ENCODE assay signal across 1 cellular context in the genomic region with DNA sequence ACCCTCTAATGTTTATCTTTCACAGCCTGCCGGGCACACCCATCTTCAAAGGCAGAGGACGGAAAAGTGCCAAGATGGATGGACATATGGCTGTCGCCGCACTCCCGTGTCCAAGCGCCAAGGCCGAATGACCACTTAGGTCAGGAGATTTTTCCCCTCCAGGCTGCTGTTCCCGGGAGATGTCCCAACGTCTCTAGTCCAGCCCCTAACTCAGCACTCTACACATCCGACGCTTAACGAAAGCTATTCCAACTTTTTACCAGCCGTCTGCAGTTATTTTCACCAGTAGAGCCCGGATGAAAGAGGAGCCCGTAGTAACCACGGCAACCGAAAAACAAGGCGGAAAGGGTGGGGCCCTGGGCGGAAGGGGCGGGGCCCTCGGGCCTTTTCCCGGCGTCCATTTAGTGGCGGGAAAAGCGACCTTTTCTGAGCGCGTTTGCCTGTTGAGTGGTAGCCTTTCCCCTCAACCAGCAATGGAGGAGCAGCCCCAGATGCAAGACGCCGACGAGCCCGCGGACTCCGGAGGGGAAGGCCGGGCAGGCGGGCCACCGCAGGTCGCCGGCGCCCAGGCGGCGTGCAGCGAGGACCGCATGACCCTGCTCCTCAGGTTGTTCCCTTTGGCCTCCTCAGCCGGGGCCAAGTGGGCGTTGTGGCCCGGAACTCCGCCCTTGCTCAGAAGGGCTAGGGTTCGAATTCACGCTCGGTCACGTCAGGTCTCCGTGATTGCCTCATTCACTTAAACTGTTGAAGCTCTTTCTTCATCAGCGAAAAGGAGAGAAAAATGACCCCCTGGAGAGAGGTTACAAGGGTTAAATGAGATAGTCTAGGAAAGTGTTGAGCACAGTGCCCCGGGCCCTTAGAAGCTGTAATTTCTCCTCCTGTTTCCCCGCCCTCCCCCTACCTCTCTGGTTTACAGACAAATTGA.
TF ChIP-seq lines count a peak whose summit lies in the region.

A gene with protein sequence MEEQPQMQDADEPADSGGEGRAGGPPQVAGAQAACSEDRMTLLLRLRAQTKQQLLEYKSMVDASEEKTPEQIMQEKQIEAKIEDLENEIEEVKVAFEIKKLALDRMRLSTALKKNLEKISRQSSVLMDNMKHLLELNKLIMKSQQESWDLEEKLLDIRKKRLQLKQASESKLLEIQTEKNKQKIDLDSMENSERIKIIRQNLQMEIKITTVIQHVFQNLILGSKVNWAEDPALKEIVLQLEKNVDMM (plus strand): TSS at position 422 of the 925 bp plus-strand sequence. CDS start 52 bp downstream, at position 474.

TF ChIP-seq in WTC11, 78 proteins besides CTCF, POLR2A, EP300 and RAD21 (continued from another document and continues in another):
- TF ChIP-seq, protein P1, sequence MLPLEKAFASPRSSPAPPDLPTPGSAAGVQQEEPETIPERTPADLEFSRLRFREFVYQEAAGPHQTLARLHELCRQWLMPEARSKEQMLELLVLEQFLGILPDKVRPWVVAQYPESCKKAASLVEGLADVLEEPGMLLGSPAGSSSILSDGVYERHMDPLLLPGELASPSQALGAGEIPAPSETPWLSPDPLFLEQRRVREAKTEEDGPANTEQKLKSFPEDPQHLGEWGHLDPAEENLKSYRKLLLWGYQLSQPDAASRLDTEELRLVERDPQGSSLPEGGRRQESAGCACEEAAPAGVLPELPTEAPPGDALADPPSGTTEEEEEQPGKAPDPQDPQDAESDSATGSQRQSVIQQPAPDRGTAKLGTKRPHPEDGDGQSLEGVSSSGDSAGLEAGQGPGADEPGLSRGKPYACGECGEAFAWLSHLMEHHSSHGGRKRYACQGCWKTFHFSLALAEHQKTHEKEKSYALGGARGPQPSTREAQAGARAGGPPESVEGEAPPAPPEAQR (CRISPR knock-in tag; IDR thresholded peaks at IDR 0.05), result no peak
- TF ChIP-seq ZNF263 (CRISPR knock-in tag; IDR thresholded peaks at IDR 0.05; ENCODE audit: low read depth) (no peak), RORB (CRISPR knock-in tag; IDR thresholded peaks at IDR 0.05) (no peak), NFYB (CRISPR knock-in tag; conservative IDR thresholded peaks at IDR 0.05; ENCODE audit: low read depth) (no peak), MXD4 (CRISPR knock-in tag; IDR thresholded peaks at IDR 0.05; ENCODE audit: borderline replicate concordance) (no peak), ZNF512 (CRISPR knock-in tag; IDR thresholded peaks at IDR 0.05; ENCODE audit: borderline replicate concordance) (no peak), ZNF138 (CRISPR knock-in tag; conservative IDR thresholded peaks at IDR 0.05) (0 out of 2 replicates have a peak, but pooled peaks have one; percentile 37), ZNF232 (CRISPR knock-in tag; IDR thresholded peaks at IDR 0.05) (no peak), TP53 (CRISPR knock-in tag; IDR thresholded peaks at IDR 0.05) (0 out of 2 replicates have a peak, but pooled peaks have one; percentile 46), ZNF219 (CRISPR knock-in tag; IDR thresholded peaks at IDR 0.05; ENCODE audit: borderline replicate concordance) (no peak), ZNF396 (CRISPR knock-in tag; IDR thresholded peaks at IDR 0.05; ENCODE audit: borderline replicate concordance) (no peak), FOXJ3 (CRISPR knock-in tag; IDR thresholded peaks at IDR 0.05; ENCODE audit: borderline replicate concordance) (no peak), GRHL2 (CRISPR knock-in tag; IDR thresholded peaks at IDR 0.05; ENCODE audit: insufficient replicate concordance, severe bottlenecking) (no peak), ATF2 (CRISPR knock-in tag; IDR thresholded peaks at IDR 0.05; ENCODE audit: borderline replicate concordance, low read depth) (no peak), ATF6 (CRISPR knock-in tag; IDR thresholded peaks at IDR 0.05) (no peak), OVOL2 (CRISPR knock-in tag; IDR thresholded peaks at IDR 0.05; ENCODE audit: borderline replicate concordance) (no peak), SMAD3 (CRISPR knock-in tag; IDR thresholded peaks at IDR 0.05; ENCODE audit: borderline replicate concordance) (0 out of 2 replicates have a peak, but pooled peaks have one; percentile 16), ETV6 (CRISPR knock-in tag; IDR thresholded peaks at IDR 0.05) (peak; percentile 42; the same call in 1 of the 2 replicates), KAT7 (CRISPR knock-in tag; IDR thresholded peaks at IDR 0.05; ENCODE audit: borderline replicate concordance) (no peak), NFATC4 (CRISPR knock-in tag; IDR thresholded peaks at IDR 0.05) (0 out of 2 replicates have a peak, but pooled peaks have one; percentile 60), GTF2I (CRISPR knock-in tag; conservative IDR thresholded peaks at IDR 0.05) (no peak), ESRRA (CRISPR knock-in tag; IDR thresholded peaks at IDR 0.05; ENCODE audit: borderline replicate concordance) (0 out of 2 replicates have a peak, but pooled peaks have one; percentile 38), HMGXB4 (CRISPR knock-in tag; IDR thresholded peaks at IDR 0.05) (peak; percentile 92), EMX1 (CRISPR knock-in tag; IDR thresholded peaks at IDR 0.05) (no peak), E2F4 (CRISPR knock-in tag; IDR thresholded peaks at IDR 0.05; ENCODE audit: borderline replicate concordance, low read depth) (peak; percentile 65; the same call in 1 of the 2 replicates), AFF4 (CRISPR knock-in tag; IDR thresholded peaks at IDR 0.05; ENCODE audit: borderline replicate concordance) (no peak), RELA (CRISPR knock-in tag; IDR thresholded peaks at IDR 0.05; ENCODE audit: borderline replicate concordance) (no peak)
- TF ChIP-seq, protein P2, sequence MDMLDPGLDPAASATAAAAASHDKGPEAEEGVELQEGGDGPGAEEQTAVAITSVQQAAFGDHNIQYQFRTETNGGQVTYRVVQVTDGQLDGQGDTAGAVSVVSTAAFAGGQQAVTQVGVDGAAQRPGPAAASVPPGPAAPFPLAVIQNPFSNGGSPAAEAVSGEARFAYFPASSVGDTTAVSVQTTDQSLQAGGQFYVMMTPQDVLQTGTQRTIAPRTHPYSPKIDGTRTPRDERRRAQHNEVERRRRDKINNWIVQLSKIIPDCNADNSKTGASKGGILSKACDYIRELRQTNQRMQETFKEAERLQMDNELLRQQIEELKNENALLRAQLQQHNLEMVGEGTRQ (CRISPR knock-in tag; IDR thresholded peaks at IDR 0.05), result peak; percentile 24; the same call in 1 of the 2 replicates
- TF ChIP-seq, protein P3, sequence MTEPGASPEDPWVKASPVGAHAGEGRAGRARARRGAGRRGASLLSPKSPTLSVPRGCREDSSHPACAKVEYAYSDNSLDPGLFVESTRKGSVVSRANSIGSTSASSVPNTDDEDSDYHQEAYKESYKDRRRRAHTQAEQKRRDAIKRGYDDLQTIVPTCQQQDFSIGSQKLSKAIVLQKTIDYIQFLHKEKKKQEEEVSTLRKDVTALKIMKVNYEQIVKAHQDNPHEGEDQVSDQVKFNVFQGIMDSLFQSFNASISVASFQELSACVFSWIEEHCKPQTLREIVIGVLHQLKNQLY (CRISPR knock-in tag; IDR thresholded peaks at IDR 0.05), result no peak
- TF ChIP-seq, protein P4, sequence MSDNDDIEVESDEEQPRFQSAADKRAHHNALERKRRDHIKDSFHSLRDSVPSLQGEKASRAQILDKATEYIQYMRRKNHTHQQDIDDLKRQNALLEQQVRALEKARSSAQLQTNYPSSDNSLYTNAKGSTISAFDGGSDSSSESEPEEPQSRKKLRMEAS (CRISPR knock-in tag; IDR thresholded peaks at IDR 0.05), result peak; percentile 84
- TF ChIP-seq, protein P5, sequence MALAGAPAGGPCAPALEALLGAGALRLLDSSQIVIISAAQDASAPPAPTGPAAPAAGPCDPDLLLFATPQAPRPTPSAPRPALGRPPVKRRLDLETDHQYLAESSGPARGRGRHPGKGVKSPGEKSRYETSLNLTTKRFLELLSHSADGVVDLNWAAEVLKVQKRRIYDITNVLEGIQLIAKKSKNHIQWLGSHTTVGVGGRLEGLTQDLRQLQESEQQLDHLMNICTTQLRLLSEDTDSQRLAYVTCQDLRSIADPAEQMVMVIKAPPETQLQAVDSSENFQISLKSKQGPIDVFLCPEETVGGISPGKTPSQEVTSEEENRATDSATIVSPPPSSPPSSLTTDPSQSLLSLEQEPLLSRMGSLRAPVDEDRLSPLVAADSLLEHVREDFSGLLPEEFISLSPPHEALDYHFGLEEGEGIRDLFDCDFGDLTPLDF (CRISPR knock-in tag; IDR thresholded peaks at IDR 0.05), result no peak
- TF ChIP-seq, protein P6, sequence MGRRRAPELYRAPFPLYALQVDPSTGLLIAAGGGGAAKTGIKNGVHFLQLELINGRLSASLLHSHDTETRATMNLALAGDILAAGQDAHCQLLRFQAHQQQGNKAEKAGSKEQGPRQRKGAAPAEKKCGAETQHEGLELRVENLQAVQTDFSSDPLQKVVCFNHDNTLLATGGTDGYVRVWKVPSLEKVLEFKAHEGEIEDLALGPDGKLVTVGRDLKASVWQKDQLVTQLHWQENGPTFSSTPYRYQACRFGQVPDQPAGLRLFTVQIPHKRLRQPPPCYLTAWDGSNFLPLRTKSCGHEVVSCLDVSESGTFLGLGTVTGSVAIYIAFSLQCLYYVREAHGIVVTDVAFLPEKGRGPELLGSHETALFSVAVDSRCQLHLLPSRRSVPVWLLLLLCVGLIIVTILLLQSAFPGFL (CRISPR knock-in tag; IDR thresholded peaks at IDR 0.05; ENCODE audit: borderline replicate concordance), result no peak
